ENCODE assay signal across 35 cellular contexts in genomic region chr6:13931797-13932402, GRCh38. TPM values are rescaled to one million over a fixed set of nuclear protein-coding genes. Genes with fewer than 3 reads are reported as not detected.
"Had no signal": no experiment of that assay in that cellular context is flagged by ENCODE, and none has a peak within 500 bp of the region (broad histone marks: within the 10 kb centered on the region; RNA-seq: fewer than 3 reads in every experiment).

No MANE protein-coding gene starts in this region.

- H3K36me3 ChIP-seq: MG63 had no signal

- H3K4me3 ChIP-seq: MG63 had no signal

- DNase-seq: Karpas-422, Kasumi-1, MG63, MM.1S, MV-4-11, NCI-H1048, NCI-H1092 treated with DMSO at 0.1 percent for 48 hours, NCI-H1105, NCI-H1105 treated with DMSO at 0.1 percent for 48 hours, NCI-H1417, NCI-H1417 treated with DMSO at 0.1 percent for 48 hours, NCI-H1436, NCI-H1436 treated with DMSO at 0.1 percent for 48 hours, NCI-H146, NCI-H1694, NCI-H1694 treated with DMSO at 0.1 percent for 48 hours, NCI-H187, NCI-H187 treated with DMSO at 0.1 percent for 48 hours, NCI-H1930, NCI-H2029, NCI-H2029 treated with DMSO at 0.1 percent for 48 hours, NCI-H2081, NCI-H2081 treated with DMSO at 0.1 percent for 48 hours, NCI-H2107, NCI-H2171 treated with DMSO at 0.1 percent for 48 hours, NCI-H2227 treated with DMSO at 0.1 percent for 48 hours, NCI-H226, NCI-H345, NCI-H446, NCI-H446 treated with DMSO at 0.1 percent for 48 hours, NCI-H510A, NCI-H510A treated with DMSO at 0.1 percent for 48 hours, NCI-H524 had no signal

- H3K9ac ChIP-seq: KMS-11 had no signal

- H3K27ac ChIP-seq: KMS-11 had no signal

- H3K4me2 ChIP-seq: KMS-11 had no signal

- H3K9me3 ChIP-seq: MG63 had no signal

RNA-seq across cellular contexts. Expression of gene RNF182, which starts 7.1 kb away (rescaled TPM):
- total RNA-seq: MCF 10A had no signal
